Comparison of ENCODE assay signal across 1 cellular context in genomic region chr5:171418982-171419662, GRCh38.
TF ChIP-seq lines count a peak whose summit lies in the region.

Gene FGF18 (plus strand): TSS chr5:171419647. CDS start chr5:171420200, 553 bp downstream.

TF ChIP-seq in Ishikawa, 13 proteins besides CTCF, POLR2A, EP300 and RAD21 (continued from another document):
- TF ChIP-seq CREB1 (IDR thresholded peaks at IDR 0.05; ENCODE audit: low read depth) (no peak), ZBTB7A (IDR thresholded peaks at IDR 0.05; ENCODE audit: low read depth) (peak; percentile 91; the same call in 1 of the 2 replicates), TEAD4 (IDR thresholded peaks at IDR 0.05) (peak; percentile 41; the same call in 1 of the 2 replicates), NFIC (IDR thresholded peaks at IDR 0.05) (peak; percentile 50), USF1 (IDR thresholded peaks at IDR 0.05) (peak; percentile 12; the same call in 1 of the 2 replicates), FOXM1 (IDR thresholded peaks at IDR 0.05; ENCODE audit: borderline replicate concordance, low read depth) (no peak), CEBPB (IDR thresholded peaks at IDR 0.05) (no peak)
